In genomic region chr17:50697076-50697475, GRCh38 we compare ENCODE assay signal across 20 cellular contexts. TPM values are rescaled to one million over a fixed set of nuclear protein-coding genes. Genes with fewer than 3 reads are reported as not detected.
A peak's percentile ranks its signal among the peaks of the same experiment; 100 is the strongest.
DNase-seq lines count a peak whose midpoint lies in the region; ATAC-seq and TF ChIP-seq lines count a peak whose summit lies in the region.
"Had no signal": no experiment of that assay in that cellular context is flagged by ENCODE, and none has a peak within 500 bp of the region (broad histone marks: within the 10 kb centered on the region; RNA-seq: fewer than 3 reads in every experiment).

No MANE protein-coding gene starts in this region.

- peaks cover 49% of the 10 kb centered on the region for H3K36me3 Mint-ChIP-seq in activated CD4-positive, alpha-beta T cell treated with anti-CD3 and anti-CD28 coated beads, Interleukin-2, amount 10 ng/mL, durations not matched to agents 7 days and 5 days (ENCODE audit: low read depth)
- H3K36me3 Mint-ChIP-seq in progenitor cell of endocrine pancreas (ENCODE audit: insufficient read depth), result peaks cover 25% of the 10 kb centered on the region

- peak overlapping the region; percentile 27; the same call in 1 of the 2 replicates for H3K9ac ChIP-seq in OCI-LY3 (ENCODE audit: low read length)

- peaks cover 23% of the 10 kb centered on the region for H3K4me1 Mint-ChIP-seq in activated CD4-positive, alpha-beta T cell treated with anti-CD3 and anti-CD28 coated beads, Interleukin-2, amount 10 ng/mL, durations not matched to agents 7 days and 5 days
- peaks cover 37% of the 10 kb centered on the region for H3K4me1 Mint-ChIP-seq in progenitor cell of endocrine pancreas (ENCODE audit: low read depth)

- ATAC-seq in left lobe of liver, result no peak
- ATAC-seq: natural killer cell treated with Interleukin-12 subunit alpha and Interleukin-12 subunit beta and Interleukin-15 and Interleukin-18, amount 100 ng/mL, for 72 hours had no signal

- no peaks in the 10 kb centered on the region for H3K27me3 ChIP-seq in OCI-LY3 (ENCODE audit: low read depth, low read length)
- H3K27me3 ChIP-seq: ascending aorta, heart right ventricle, tibial artery had no signal

- H3K27ac ChIP-seq in OCI-LY3 (ENCODE audit: low read length), result peak overlapping the region; percentile 84
- H3K27ac ChIP-seq: ascending aorta, tibial artery had no signal

- H2AFZ ChIP-seq in OCI-LY3 (ENCODE audit: low read depth, low read length), result no peak overlapping the region

- CTCF ChIA-PET in activated CD4-positive, alpha-beta T cell treated with anti-CD3 and anti-CD28 coated beads, Interleukin-2, amount 10 ng/mL, durations not matched to agents 7 days and 5 days (lab: Charles Lee), result interaction anchor here (0.8 to 1.6 kb wide), 6 partner anchors 10 to 218 kb away, joined by 3 to 5 read pairs (median 4); no protein-coding TSS in a partner anchor

- POLR2A ChIA-PET in activated CD4-positive, alpha-beta T cell treated with anti-CD3 and anti-CD28 coated beads, Interleukin-2, amount 10 ng/mL, durations not matched to agents 7 days and 5 days (lab: Charles Lee), result no interaction called here

- peak overlapping the region; percentile 79 for H3K4me2 ChIP-seq in OCI-LY3 (ENCODE audit: low read length)

- H3K27ac Mint-ChIP-seq in activated CD4-positive, alpha-beta T cell treated with anti-CD3 and anti-CD28 coated beads, Interleukin-2, amount 10 ng/mL, durations not matched to agents 7 days and 5 days, result peak overlapping the region; percentile 44
- peak overlapping the region; percentile 79 for H3K27ac Mint-ChIP-seq in progenitor cell of endocrine pancreas
- H3K27ac Mint-ChIP-seq: activated T-helper 2 cell treated with anti-CD3 and anti-CD28 coated beads, Interferon-gamma antibody, Interleukin-2, Interleukin-4, amounts not matched to agents 10 μg/mL and 5 μg/mL and 100 μg/mL, durations not matched to agents 14 hours and 24 hours and 36 hours; natural killer cell treated with Interleukin-12 subunit alpha and Interleukin-12 subunit beta and Interleukin-15 and Interleukin-18, amount 100 ng/mL, for 72 hours had no signal

- peaks cover 24% of the 10 kb centered on the region for H3K79me2 ChIP-seq in OCI-LY3 (ENCODE audit: low read length)

- peaks cover 71% of the 10 kb centered on the region for H3K36me3 ChIP-seq in OCI-LY3 (replicated peaks; ENCODE audit: low read depth, low read length)

- no peak overlapping the region for H3K4me3 Mint-ChIP-seq in activated CD4-positive, alpha-beta T cell treated with anti-CD3 and anti-CD28 coated beads, Interleukin-2, amount 10 ng/mL, durations not matched to agents 7 days and 5 days
- H3K4me3 Mint-ChIP-seq in progenitor cell of endocrine pancreas (ENCODE audit: low read depth), result no peak overlapping the region
- H3K4me3 Mint-ChIP-seq: immature natural killer cell; natural killer cell treated with Interleukin-12 subunit alpha and Interleukin-12 subunit beta and Interleukin-15 and Interleukin-18, amount 100 ng/mL, for 72 hours had no signal

- H3K4me3 ChIP-seq in OCI-LY3 (ENCODE audit: low read length) (0 out of 2 replicates have a peak overlapping the region, but pooled peaks have one; percentile 55), epithelial cell of proximal tubule (ENCODE audit: low read depth, low read length) (no peak overlapping the region)
- H3K4me3 ChIP-seq: ascending aorta, heart right ventricle, tibial artery had no signal

- no peak for TF ChIP-seq CTCF in OCI-LY3 (IDR thresholded peaks at IDR 0.05; ENCODE audit: low read depth, low read length)
- TF ChIP-seq CTCF in epithelial cell of proximal tubule (conservative IDR thresholded peaks at IDR 0.05; ENCODE audit: low read depth, low read length), result peak; percentile 29
- TF ChIP-seq CTCF in progenitor cell of endocrine pancreas (IDR thresholded peaks at IDR 0.05; ENCODE audit: unreplicated experiment), result no peak

- H3K27me3 Mint-ChIP-seq in activated CD4-positive, alpha-beta T cell treated with anti-CD3 and anti-CD28 coated beads, Interleukin-2, amount 10 ng/mL, durations not matched to agents 7 days and 5 days, result no peaks in the 10 kb centered on the region
- no peaks in the 10 kb centered on the region for H3K27me3 Mint-ChIP-seq in progenitor cell of endocrine pancreas
- H3K27me3 Mint-ChIP-seq: natural killer cell treated with Interleukin-12 subunit alpha and Interleukin-12 subunit beta and Interleukin-15 and Interleukin-18, amount 100 ng/mL, for 72 hours had no signal

- H4K20me1 ChIP-seq in OCI-LY3 (ENCODE audit: insufficient read depth, low read length), result no peaks in the 10 kb centered on the region

- no peaks in the 10 kb centered on the region for H3K9me3 ChIP-seq in OCI-LY3 (ENCODE audit: insufficient read depth, low read length)
- H3K9me3 ChIP-seq: ascending aorta, heart right ventricle, tibial artery had no signal

- peaks cover 40% of the 10 kb centered on the region for H3K4me1 ChIP-seq in OCI-LY3 (ENCODE audit: low read length)

- no peak for DNase-seq in activated CD4-positive, alpha-beta T cell treated with anti-CD3 and anti-CD28 coated beads, Interleukin-2, amount 10 ng/mL, durations not matched to agents 7 days and 5 days
- no peak for DNase-seq in activated CD4-positive, alpha-beta T cell treated with anti-CD3 and anti-CD28 coated beads, Interleukin-2, amount 50 U/mL, for 1 hour
- no peak for DNase-seq in epithelial cell of proximal tubule (ENCODE audit: low read depth)
- no peak for DNase-seq in progenitor cell of endocrine pancreas (ENCODE audit: low spot score, unreplicated experiment)
- no peak for DNase-seq in DMS114 treated with DMSO at 0.1 percent for 48 hours (lab: John Stamatoyannopoulos, UW; ENCODE audit: unreplicated experiment)
- DNase-seq in left lobe of liver (ENCODE audit: low spot score), result no peak
- no peak for DNase-seq in posterior vena cava (ENCODE audit: low spot score)
- DNase-seq: C1 segment of cervical spinal cord; cerebellar nuclear complex; DMS153; effector memory CD4-positive, alpha-beta T cell; heart right ventricle; immature natural killer cell; NCI-H1092; NCI-H748 treated with DMSO at 0.1 percent for 48 hours; tibial artery had no signal

- intact Hi-C loops in posterior vena cava (cut with DNase I), result loop anchor here in 1 of 2 donors (5.0 kb wide), 1 partner anchor 150 kb away; the partner anchor contains the start of gene SPATA20

- no peaks in the 10 kb centered on the region for H3K9me3 Mint-ChIP-seq in activated CD4-positive, alpha-beta T cell treated with anti-CD3 and anti-CD28 coated beads, Interleukin-2, amount 10 ng/mL, durations not matched to agents 7 days and 5 days
- H3K9me3 Mint-ChIP-seq in progenitor cell of endocrine pancreas (ENCODE audit: low read depth), result no peaks in the 10 kb centered on the region
- H3K9me3 Mint-ChIP-seq: activated T-helper 2 cell treated with anti-CD3 and anti-CD28 coated beads, Interferon-gamma antibody, Interleukin-2, Interleukin-4, amounts not matched to agents 10 μg/mL and 5 μg/mL and 100 μg/mL, durations not matched to agents 14 hours and 24 hours and 36 hours; immature natural killer cell; natural killer cell treated with Interleukin-12 subunit alpha and Interleukin-12 subunit beta and Interleukin-15 and Interleukin-18, amount 100 ng/mL, for 72 hours had no signal

RNA-seq across cellular contexts. Expression of gene ANKRD40, which starts 10.6 kb away (rescaled TPM):
- 10 to 100 TPM; 31.1 to 34.2 TPM for total RNA-seq in activated CD4-positive, alpha-beta T cell treated with anti-CD3 and anti-CD28 coated beads, Interleukin-2, amount 10 ng/mL, durations not matched to agents 7 days and 5 days
- total RNA-seq in epithelial cell of proximal tubule (27.3 and 42.2 TPM in 2 replicates), progenitor cell of endocrine pancreas (39.0 and 39.2 TPM in 2 replicates), left lobe of liver (15.6 TPM), posterior vena cava (10 to 100 TPM; 57.4 to 77.3 TPM)

RNA-seq across cellular contexts. Expression of gene LUC7L3, which starts 22.3 kb away (rescaled TPM):
- 100 to 1,000 TPM; 108 to 139 TPM for total RNA-seq in activated CD4-positive, alpha-beta T cell treated with anti-CD3 and anti-CD28 coated beads, Interleukin-2, amount 10 ng/mL, durations not matched to agents 7 days and 5 days
- total RNA-seq in epithelial cell of proximal tubule (25.8 and 54.1 TPM in 2 replicates), progenitor cell of endocrine pancreas (168 and 184 TPM in 2 replicates), left lobe of liver (43.6 TPM), posterior vena cava (10 to 100 TPM; 82.0 to 92.5 TPM)
